20 cellular contexts compared by ENCODE assay signal in the genomic region with DNA sequence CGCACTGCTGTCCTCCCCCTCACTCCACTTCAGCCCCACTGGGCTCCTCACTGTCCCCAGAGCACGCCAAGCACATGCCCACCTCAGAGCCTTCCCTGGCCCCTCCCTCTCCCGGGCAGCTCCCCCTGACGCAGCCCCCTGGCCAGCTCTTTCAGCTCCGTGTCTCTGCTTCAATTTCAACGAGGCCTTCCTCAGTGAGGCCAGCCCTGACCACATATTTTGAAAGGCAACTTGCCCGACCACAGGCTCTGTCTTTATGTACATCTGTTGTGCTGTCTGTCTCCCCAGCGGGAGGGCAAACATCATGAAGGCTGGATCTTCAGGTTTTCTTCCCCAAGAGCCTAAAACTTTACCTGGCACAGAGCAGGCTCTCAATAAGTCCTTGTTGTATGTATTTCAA. TPM values are rescaled to one million over a fixed set of nuclear protein-coding genes. Genes with fewer than 3 reads are reported as not detected.
DNase-seq lines count a peak whose midpoint lies in the region; ATAC-seq and TF ChIP-seq lines count a peak whose summit lies in the region.
"Had no signal": no experiment of that assay in that cellular context is flagged by ENCODE, and none has a peak within 500 bp of the region (broad histone marks: within the 10 kb centered on the region; RNA-seq: fewer than 3 reads in every experiment).

No MANE protein-coding gene starts in this region.

- no peak overlapping the region for H3K4me3 Mint-ChIP-seq in naive thymus-derived CD8-positive, alpha-beta T cell
- H3K4me3 Mint-ChIP-seq: neural crest cell had no signal

- peaks cover 0 to 3% (median 0%) of the 10 kb centered on the region in 4 donors for H3K4me1 Mint-ChIP-seq in naive thymus-derived CD8-positive, alpha-beta T cell

- peaks cover 10 to 44% (median 26%) of the 10 kb centered on the region in 5 donors for H3K27me3 Mint-ChIP-seq in naive thymus-derived CD8-positive, alpha-beta T cell

- H3K4me3 ChIP-seq in brain microvascular endothelial cell (ENCODE audit: low read depth, low read length) (no peak overlapping the region), right atrium auricular region (no peak overlapping the region), sigmoid colon (no peak overlapping the region)
- H3K4me3 ChIP-seq: hepatocyte had no signal

- POLR2A ChIA-PET in naive thymus-derived CD8-positive, alpha-beta T cell (lab: Charles Lee) = no interaction called here

- intact Hi-C loops in sigmoid colon (cut with DNase I) = no loop called here

- H3K27ac ChIP-seq in brain microvascular endothelial cell = no peak overlapping the region
- H3K27ac ChIP-seq in right atrium auricular region = peak overlapping the region; percentile 87 to 91
- H3K27ac ChIP-seq in sigmoid colon = peak overlapping the region; percentile 80 to 92 (median 92)
- H3K27ac ChIP-seq: hepatocyte had no signal

- ATAC-seq in naive thymus-derived CD8-positive, alpha-beta T cell = no peak

- H3K9me3 ChIP-seq in right atrium auricular region = no peaks in the 10 kb centered on the region
- no peaks in the 10 kb centered on the region for H3K9me3 ChIP-seq in sigmoid colon

- no peaks in the 10 kb centered on the region for H3K36me3 Mint-ChIP-seq in naive thymus-derived CD8-positive, alpha-beta T cell

- in situ Hi-C loops in brain microvascular endothelial cell (cut with HindIII; ENCODE audit: low pct_ligation_motif_present, low sequenced_read_pairs) = no loop called here

- 40 to 57% methylated on average over 8 of the region's 8 CpGs for WGBS in sigmoid colon, 2 donors

- H3K36me3 ChIP-seq in brain microvascular endothelial cell (replicated peaks) (no peaks in the 10 kb centered on the region), right atrium auricular region (no peaks in the 10 kb centered on the region), sigmoid colon (peaks cover 0 to 9% (median 0%) of the 10 kb centered on the region in 4 donors)

- H3K9me3 Mint-ChIP-seq in naive thymus-derived CD8-positive, alpha-beta T cell = no peaks in the 10 kb centered on the region
- H3K9me3 Mint-ChIP-seq: neural crest cell had no signal

- peaks cover 4% of the 10 kb centered on the region for H3K27me3 ChIP-seq in brain microvascular endothelial cell (replicated peaks)
- no peaks in the 10 kb centered on the region for H3K27me3 ChIP-seq in right atrium auricular region
- H3K27me3 ChIP-seq in sigmoid colon = no peaks in the 10 kb centered on the region
- H3K27me3 ChIP-seq: hepatocyte had no signal

- no peak overlapping the region for H3K27ac Mint-ChIP-seq in naive thymus-derived CD8-positive, alpha-beta T cell

- TF ChIP-seq POLR2A in sigmoid colon (IDR thresholded peaks at IDR 0.05) = no peak

- TF ChIP-seq CTCF in brain microvascular endothelial cell (IDR thresholded peaks at IDR 0.05; ENCODE audit: low read depth, low read length, missing control alignments) (no peak), right atrium auricular region (IDR thresholded peaks at IDR 0.05) (no peak), sigmoid colon (IDR thresholded peaks at IDR 0.05) (no peak)

- peaks cover 0 to 77% of the 10 kb centered on the region in 2 donors for H3K4me1 ChIP-seq in right atrium auricular region
- peaks cover 0 to 97% (median 92%) of the 10 kb centered on the region in 4 donors for H3K4me1 ChIP-seq in sigmoid colon

- DNase-seq in EH (ENCODE audit: low read depth) = peak; percentile 83
- DNase-seq in brain microvascular endothelial cell = peak; percentile 53
- DNase-seq in right atrium auricular region (ENCODE audit: low spot score) = no peak
- DNase-seq in sigmoid colon = peak; percentile 62
- no peak for DNase-seq in NOMO-1 treated with dmso at 0.1 percent for 144 hours (lab: John Stamatoyannopoulos, UW; ENCODE audit: unreplicated experiment)
- DNase-seq in foreskin melanocyte = no peak
- DNase-seq in activated CD4-positive, alpha-beta T cell treated with anti-CD3 and anti-CD28 coated beads for 1 hour = no peak
- DNase-seq in naive thymus-derived CD8-positive, alpha-beta T cell = no peak
- DNase-seq: activated CD4-positive, alpha-beta T cell treated with anti-CD3 and anti-CD28 coated beads for 48 hours; activated T-cell treated with anti-CD3 and anti-CD28 coated beads, Interleukin-2, amount 50 U/mL, for 1 hour; DMS 273 treated with DMSO at 0.1 percent for 48 hours; effector memory CD4-positive, alpha-beta T cell; H7; KBM-7; NCI-H1694 treated with DMSO at 0.1 percent for 48 hours; NCI-H526 treated with DMSO at 0.1 percent for 48 hours; stimulated activated CD4-positive, alpha-beta T cell treated with anti-CD3 and anti-CD28 coated beads, Interleukin-12 subunit alpha, Interleukin-12 subunit beta, amount 100 ng/mL, for 4 hours; substantia nigra had no signal

- no peak for TF ChIP-seq EP300 in sigmoid colon (IDR thresholded peaks at IDR 0.05)

RNA-seq across cellular contexts. Expression of gene JPH2, which starts 44.6 kb away (rescaled TPM):
- 100 to 1,000 TPM; 131 to 168 TPM for total RNA-seq in right atrium auricular region
- total RNA-seq in sigmoid colon = 100 to 1,000 TPM in 3 of 4 donors, 10 to 100 TPM in 1; 52.0 to 166 (median 122) TPM
- 1 to 10 TPM in 1 of 3 donors, under 1 TPM in 2; 0.23 to 5.3 (median 0.60) TPM for polyA plus RNA-seq in sigmoid colon
- not detected for total RNA-seq in naive thymus-derived CD8-positive, alpha-beta T cell
- polyA plus RNA-seq in naive thymus-derived CD8-positive, alpha-beta T cell = not detected

Comparison
In these comparisons a context has a peak if more than half of its experiments do, and no peak if none do; other contexts are left out.
1. DNase-seq: peak in EH (single experiment), brain microvascular endothelial cell (single experiment) and sigmoid colon (single experiment); none in right atrium auricular region (single experiment), NOMO-1 treated with dmso at 0.1 percent for 144 hours (single experiment), foreskin melanocyte (single experiment), activated CD4-positive, alpha-beta T cell treated with anti-CD3 and anti-CD28 coated beads for 1 hour (single experiment) and naive thymus-derived CD8-positive, alpha-beta T cell (0 of 10).
2. RNA of gene JPH2, which starts 44.6 kb away (total RNA-seq): 131 to 168 TPM in right atrium auricular region and 52.0 to 166 TPM in sigmoid colon; not detected in naive thymus-derived CD8-positive, alpha-beta T cell; every median in the first group is over 10 times any median in the second.